23 cellular contexts compared by ENCODE assay signal in genomic region chr6:157104803-157105202, GRCh38.
"Had no signal": no experiment of that assay in that cellular context is flagged by ENCODE, and none has a peak within 500 bp of the region (broad histone marks: within the 10 kb centered on the region; RNA-seq: fewer than 3 reads in every experiment).

No MANE protein-coding gene starts in this region.

- H3K4me3 Mint-ChIP-seq: activated CD4-positive, alpha-beta T cell treated with anti-CD3 and anti-CD28 coated beads, Interleukin-2, amount 10 ng/mL, durations not matched to agents 7 days and 5 days; activated CD8-positive, alpha-beta T cell treated with anti-CD3 and anti-CD28 coated beads, Interleukin-2, amount 10 ng/mL, durations not matched to agents 7 days and 5 days; activated naive CD8-positive, alpha-beta T cell; endodermal cell; neural progenitor cell had no signal

- H3K9me3 Mint-ChIP-seq: activated CD4-positive, alpha-beta T cell treated with anti-CD3 and anti-CD28 coated beads, Interleukin-2, amount 10 ng/mL, durations not matched to agents 7 days and 5 days; endodermal cell; neural progenitor cell had no signal

- H3K36me3 ChIP-seq: adrenal gland, ascending aorta, brain microvascular endothelial cell, colonic mucosa, gastroesophageal sphincter, neural progenitor cell, sigmoid colon, tibial artery had no signal

- FAIRE-seq: islet of Langerhans had no signal

- H3K27me3 ChIP-seq: adrenal gland, ascending aorta, brain microvascular endothelial cell, colonic mucosa, gastroesophageal sphincter, neural progenitor cell, sigmoid colon, tibial artery had no signal

- H3K27me3 Mint-ChIP-seq: activated CD4-positive, alpha-beta T cell treated with anti-CD3 and anti-CD28 coated beads, Interleukin-2, amount 10 ng/mL, durations not matched to agents 7 days and 5 days; activated naive CD8-positive, alpha-beta T cell had no signal

- DNase-seq: activated CD4-positive, alpha-beta T cell treated with anti-CD3 and anti-CD28 coated beads, Interleukin-2, amount 10 ng/mL, durations not matched to agents 7 days and 5 days; activated CD4-positive, CD25-positive, alpha-beta regulatory T cell treated with anti-CD3 and anti-CD28 coated beads, Interleukin-2, amount 50 U/mL, for 72 hours; activated CD8-positive, alpha-beta T cell treated with anti-CD3 and anti-CD28 coated beads, Interleukin-2, amount 10 ng/mL, durations not matched to agents 7 days and 5 days; activated gamma-delta T cell treated with Interleukin-2 at 50 U/mL for 16 hours; activated T-cell treated with anti-CD3 and anti-CD28 coated beads, Interleukin-2, amount 50 U/mL, for 1 hour; adrenal gland; brain microvascular endothelial cell; colonic mucosa; endodermal cell; head of caudate nucleus; hypothalamus; mesenchymal stem cell; sigmoid colon; stimulated activated CD4-positive, alpha-beta T cell treated with anti-CD3 and anti-CD28 coated beads, Interleukin-4, amount 100 ng/mL, for 1 hour; stimulated activated naive CD8-positive, alpha-beta T cell treated with anti-CD3 and anti-CD28 coated beads, Interleukin-15, Interleukin-2, amounts not matched to agents 100 U/mL and 50 U/mL, for 24 hours; tibial artery had no signal

- H3K9me3 ChIP-seq: adrenal gland, ascending aorta, colonic mucosa, gastroesophageal sphincter, sigmoid colon, tibial artery had no signal

- H3K27ac ChIP-seq: ascending aorta, brain microvascular endothelial cell, colonic mucosa, epithelial cell of prostate, gastroesophageal sphincter, neural progenitor cell, sigmoid colon, tibial artery, VCaP had no signal

- ATAC-seq: activated CD8-positive, alpha-beta T cell treated with anti-CD3 and anti-CD28 coated beads, Interleukin-2, amount 10 ng/mL, durations not matched to agents 7 days and 5 days; gastroesophageal sphincter; stimulated activated naive CD8-positive, alpha-beta T cell treated with anti-CD3 and anti-CD28 coated beads, Interleukin-15, Interleukin-2, amounts not matched to agents 100 U/mL and 50 U/mL, for 24 hours had no signal

- H3K4me1 ChIP-seq: ascending aorta, colonic mucosa had no signal

- H3K27ac Mint-ChIP-seq: activated CD4-positive, alpha-beta T cell treated with anti-CD3 and anti-CD28 coated beads, Interleukin-2, amount 10 ng/mL, durations not matched to agents 7 days and 5 days; activated CD8-positive, alpha-beta T cell treated with anti-CD3 and anti-CD28 coated beads, Interleukin-2, amount 10 ng/mL, durations not matched to agents 7 days and 5 days; activated naive CD8-positive, alpha-beta T cell; endodermal cell; neural progenitor cell had no signal

- H3K4me3 ChIP-seq: adrenal gland, ascending aorta, colonic mucosa, gastroesophageal sphincter, neural progenitor cell, sigmoid colon, tibial artery had no signal
